Comparison of ENCODE assay signal across 38 cellular contexts in genomic region chr6:115750292-115750691, GRCh38.
"Had no signal": no experiment of that assay in that cellular context is flagged by ENCODE, and none has a peak within 500 bp of the region (broad histone marks: within the 10 kb centered on the region; RNA-seq: fewer than 3 reads in every experiment).

No MANE protein-coding gene starts in this region.

- H3K4me1 ChIP-seq: adrenal gland, ascending aorta, body of pancreas, breast epithelium had no signal

- H3K27me3 ChIP-seq: adrenal gland, ascending aorta, body of pancreas, brain microvascular endothelial cell, breast epithelium, cardiac muscle cell had no signal

- H3K36me3 ChIP-seq: adrenal gland, ascending aorta, brain microvascular endothelial cell, breast epithelium, cardiac muscle cell had no signal

- H3K9me3 Mint-ChIP-seq: activated naive CD4-positive, alpha-beta T cell treated with anti-CD3 and anti-CD28 coated beads for 36 hours; activated naive CD8-positive, alpha-beta T cell treated with anti-CD3 and anti-CD28 coated beads, Interleukin-2, amount 10 ng/mL, durations not matched to agents 7 days and 5 days; activated naive CD8-positive, alpha-beta T cell treated with anti-CD3 and anti-CD28 coated beads, Interleukin-2, amount 50 U/mL, for 24 hours; activated T-helper 1 cell treated with anti-CD3 and anti-CD28 coated beads, Interleukin-12 subunit alpha, Interleukin-12 subunit beta, Interleukin-2, Interleukin-4 antibody, amounts not matched to agents 30 ng/mL and 10 ng/mL and 1 ng/mL, durations not matched to agents 14 hours and 24 hours and 36 hours; activated T-helper 17 cell treated with anti-CD3 and anti-CD28 coated beads, Interleukin-2, amount 50 U/mL, for 72 hours had no signal

- H3K27ac Mint-ChIP-seq: activated naive CD4-positive, alpha-beta T cell treated with anti-CD3 and anti-CD28 coated beads for 36 hours; activated naive CD4-positive, alpha-beta T cell treated with anti-CD3 and anti-CD28 coated beads, Interleukin-2, amount 10 ng/mL, durations not matched to agents 7 days and 5 days; activated naive CD4-positive, alpha-beta T cell treated with anti-CD3 and anti-CD28 coated beads, Interleukin-2, amount 50 U/mL, for 24 hours; activated naive CD4-positive, alpha-beta T cell treated with anti-CD3 and anti-CD28 coated beads, Interleukin-2, amount 50 U/mL, for 72 hours; activated naive CD8-positive, alpha-beta T cell; activated naive CD8-positive, alpha-beta T cell treated with anti-CD3 and anti-CD28 coated beads for 36 hours; activated naive CD8-positive, alpha-beta T cell treated with anti-CD3 and anti-CD28 coated beads, Interleukin-2, amount 10 ng/mL, durations not matched to agents 7 days and 5 days; activated naive CD8-positive, alpha-beta T cell treated with anti-CD3 and anti-CD28 coated beads, Interleukin-2, amount 50 U/mL, for 24 hours; activated T-cell treated with anti-CD3 and anti-CD28 coated beads, Interleukin-2, amount 50 U/mL, for 24 hours; activated T-cell treated with anti-CD3 and anti-CD28 coated beads, Interleukin-2, amount 50 U/mL, for 72 hours; activated T-helper 1 cell treated with anti-CD3 and anti-CD28 coated beads, Interleukin-12 subunit alpha, Interleukin-12 subunit beta, Interleukin-2, Interleukin-4 antibody, amounts not matched to agents 30 ng/mL and 10 ng/mL and 1 ng/mL, durations not matched to agents 14 hours and 24 hours and 36 hours; activated T-helper 17 cell treated with anti-CD3 and anti-CD28 coated beads, Interleukin-2, amount 50 U/mL, for 72 hours; activated T-helper 2 cell treated with anti-CD3 and anti-CD28 coated beads, Interferon-gamma antibody, Interleukin-2, Interleukin-4, amounts not matched to agents 10 μg/mL and 5 μg/mL and 100 μg/mL, durations not matched to agents 14 hours and 24 hours and 36 hours; brain had no signal

- DNase-seq: activated effector memory CD4-positive, alpha-beta T cell treated with anti-CD3 and anti-CD28 coated beads, Interleukin-2, amount 50 U/mL, for 16 hours; activated effector memory CD4-positive, alpha-beta T cell treated with Interleukin-2 at 50 U/mL for 16 hours; activated gamma-delta T cell; activated gamma-delta T cell treated with Interleukin-2 at 50 U/mL for 16 hours; activated naive CD4-positive, alpha-beta T cell; activated naive CD4-positive, alpha-beta T cell treated with anti-CD3 and anti-CD28 coated beads for 36 hours; activated naive CD4-positive, alpha-beta T cell treated with anti-CD3 and anti-CD28 coated beads, Interleukin-2, amount 10 ng/mL, durations not matched to agents 7 days and 5 days; activated naive CD4-positive, alpha-beta T cell treated with anti-CD3 and anti-CD28 coated beads, Interleukin-2, amount 50 U/mL, for 16 hours; activated naive CD4-positive, alpha-beta T cell treated with Interleukin-2 at 50 U/mL for 16 hours; activated naive CD8-positive, alpha-beta T cell treated with anti-CD3 and anti-CD28 coated beads for 36 hours; activated naive CD8-positive, alpha-beta T cell treated with anti-CD3 and anti-CD28 coated beads, Interleukin-2, amount 10 ng/mL, durations not matched to agents 7 days and 5 days; activated naive CD8-positive, alpha-beta T cell treated with anti-CD3 and anti-CD28 coated beads, Interleukin-2, amount 50 U/mL, for 24 hours; activated T-cell treated with anti-CD3 and anti-CD28 coated beads, Interleukin-2, amount 50 U/mL, for 1 hour; activated T-cell treated with anti-CD3 and anti-CD28 coated beads, Interleukin-2, amount 50 U/mL, for 24 hours; activated T-cell treated with anti-CD3 and anti-CD28 coated beads, Interleukin-2, amount 50 U/mL, for 4 hours; activated T-cell treated with anti-CD3 and anti-CD28 coated beads, Interleukin-2, amount 50 U/mL, for 48 hours; activated T-cell treated with anti-CD3 and anti-CD28 coated beads, Interleukin-2, amount 50 U/mL, for 72 hours; adrenal gland; amniotic stem cell; amygdala; anterior cingulate cortex; aorta; body of pancreas; brain microvascular endothelial cell; caudate nucleus; central memory CD4-positive, alpha-beta T cell; cerebellar nuclear complex had no signal

- H3K4me3 Mint-ChIP-seq: activated naive CD4-positive, alpha-beta T cell treated with anti-CD3 and anti-CD28 coated beads for 36 hours; activated naive CD4-positive, alpha-beta T cell treated with anti-CD3 and anti-CD28 coated beads, Interleukin-2, amount 10 ng/mL, durations not matched to agents 7 days and 5 days; activated naive CD4-positive, alpha-beta T cell treated with anti-CD3 and anti-CD28 coated beads, Interleukin-2, amount 50 U/mL, for 24 hours; activated naive CD8-positive, alpha-beta T cell; activated naive CD8-positive, alpha-beta T cell treated with anti-CD3 and anti-CD28 coated beads for 36 hours; activated naive CD8-positive, alpha-beta T cell treated with anti-CD3 and anti-CD28 coated beads, Interleukin-2, amount 10 ng/mL, durations not matched to agents 7 days and 5 days; activated naive CD8-positive, alpha-beta T cell treated with anti-CD3 and anti-CD28 coated beads, Interleukin-2, amount 50 U/mL, for 24 hours; activated T-cell treated with anti-CD3 and anti-CD28 coated beads, Interleukin-2, amount 50 U/mL, for 24 hours; activated T-cell treated with anti-CD3 and anti-CD28 coated beads, Interleukin-2, amount 50 U/mL, for 4 hours; activated T-cell treated with anti-CD3 and anti-CD28 coated beads, Interleukin-2, amount 50 U/mL, for 72 hours; activated T-helper 1 cell treated with anti-CD3 and anti-CD28 coated beads, Interleukin-12 subunit alpha, Interleukin-12 subunit beta, Interleukin-2, Interleukin-4 antibody, amounts not matched to agents 30 ng/mL and 10 ng/mL and 1 ng/mL, durations not matched to agents 14 hours and 24 hours and 36 hours; activated T-helper 17 cell treated with anti-CD3 and anti-CD28 coated beads, Interleukin-2, amount 50 U/mL, for 72 hours; brain; central memory CD8-positive, alpha-beta T cell had no signal

- H3K27me3 Mint-ChIP-seq: activated naive CD4-positive, alpha-beta T cell treated with anti-CD3 and anti-CD28 coated beads, Interleukin-2, amount 10 ng/mL, durations not matched to agents 7 days and 5 days; activated naive CD4-positive, alpha-beta T cell treated with anti-CD3 and anti-CD28 coated beads, Interleukin-2, amount 50 U/mL, for 24 hours; activated naive CD8-positive, alpha-beta T cell; activated naive CD8-positive, alpha-beta T cell treated with anti-CD3 and anti-CD28 coated beads for 36 hours; activated naive CD8-positive, alpha-beta T cell treated with anti-CD3 and anti-CD28 coated beads, Interleukin-2, amount 10 ng/mL, durations not matched to agents 7 days and 5 days; activated naive CD8-positive, alpha-beta T cell treated with anti-CD3 and anti-CD28 coated beads, Interleukin-2, amount 50 U/mL, for 24 hours; activated T-cell treated with anti-CD3 and anti-CD28 coated beads, Interleukin-2, amount 50 U/mL, for 24 hours; activated T-helper 17 cell treated with anti-CD3 and anti-CD28 coated beads, Interleukin-2, amount 50 U/mL, for 72 hours; brain; central memory CD8-positive, alpha-beta T cell had no signal

- H3K4me3 ChIP-seq: adrenal gland, ascending aorta, body of pancreas, breast epithelium, cardiac muscle cell had no signal

- H3K4me1 Mint-ChIP-seq: activated naive CD4-positive, alpha-beta T cell treated with anti-CD3 and anti-CD28 coated beads, Interleukin-2, amount 10 ng/mL, durations not matched to agents 7 days and 5 days; activated naive CD4-positive, alpha-beta T cell treated with anti-CD3 and anti-CD28 coated beads, Interleukin-2, amount 50 U/mL, for 24 hours; activated naive CD8-positive, alpha-beta T cell treated with anti-CD3 and anti-CD28 coated beads for 36 hours; activated naive CD8-positive, alpha-beta T cell treated with anti-CD3 and anti-CD28 coated beads, Interleukin-2, amount 10 ng/mL, durations not matched to agents 7 days and 5 days; activated naive CD8-positive, alpha-beta T cell treated with anti-CD3 and anti-CD28 coated beads, Interleukin-2, amount 50 U/mL, for 24 hours; activated T-helper 17 cell treated with anti-CD3 and anti-CD28 coated beads, Interleukin-2, amount 50 U/mL, for 72 hours; brain; central memory CD8-positive, alpha-beta T cell had no signal

- H3K36me3 Mint-ChIP-seq: activated naive CD4-positive, alpha-beta T cell treated with anti-CD3 and anti-CD28 coated beads, Interleukin-2, amount 10 ng/mL, durations not matched to agents 7 days and 5 days; activated naive CD4-positive, alpha-beta T cell treated with anti-CD3 and anti-CD28 coated beads, Interleukin-2, amount 50 U/mL, for 72 hours; activated naive CD8-positive, alpha-beta T cell; activated naive CD8-positive, alpha-beta T cell treated with anti-CD3 and anti-CD28 coated beads for 36 hours; activated naive CD8-positive, alpha-beta T cell treated with anti-CD3 and anti-CD28 coated beads, Interleukin-2, amount 10 ng/mL, durations not matched to agents 7 days and 5 days; brain had no signal

- ATAC-seq: activated naive CD4-positive, alpha-beta T cell treated with anti-CD3 and anti-CD28 coated beads, Interleukin-2, amount 50 U/mL, for 72 hours; activated naive CD8-positive, alpha-beta T cell treated with anti-CD3 and anti-CD28 coated beads, Interleukin-2, amount 50 U/mL, for 24 hours; activated T-cell treated with anti-CD3 and anti-CD28 coated beads, Interleukin-2, amount 50 U/mL, for 4 hours; activated T-cell treated with anti-CD3 and anti-CD28 coated beads, Interleukin-2, amount 50 U/mL, for 72 hours; activated T-helper 17 cell treated with anti-CD3 and anti-CD28 coated beads, Interleukin-2, amount 50 U/mL, for 72 hours; body of pancreas had no signal

- H3K27ac ChIP-seq: adrenal gland, ascending aorta, body of pancreas, brain microvascular endothelial cell, breast epithelium, cardiac muscle cell had no signal

- H3K9me3 ChIP-seq: adrenal gland, ascending aorta, body of pancreas, breast epithelium had no signal
